ENCODE assay signal across 1 cellular context in genomic region chr6:21987501-21987957, GRCh38.
TF ChIP-seq lines count a peak whose summit lies in the region.

No MANE protein-coding gene starts in this region.

TF ChIP-seq in K562, 482 proteins besides CTCF, POLR2A, EP300 and RAD21 (continued from another document and continues in another):
- TF ChIP-seq, protein P1, sequence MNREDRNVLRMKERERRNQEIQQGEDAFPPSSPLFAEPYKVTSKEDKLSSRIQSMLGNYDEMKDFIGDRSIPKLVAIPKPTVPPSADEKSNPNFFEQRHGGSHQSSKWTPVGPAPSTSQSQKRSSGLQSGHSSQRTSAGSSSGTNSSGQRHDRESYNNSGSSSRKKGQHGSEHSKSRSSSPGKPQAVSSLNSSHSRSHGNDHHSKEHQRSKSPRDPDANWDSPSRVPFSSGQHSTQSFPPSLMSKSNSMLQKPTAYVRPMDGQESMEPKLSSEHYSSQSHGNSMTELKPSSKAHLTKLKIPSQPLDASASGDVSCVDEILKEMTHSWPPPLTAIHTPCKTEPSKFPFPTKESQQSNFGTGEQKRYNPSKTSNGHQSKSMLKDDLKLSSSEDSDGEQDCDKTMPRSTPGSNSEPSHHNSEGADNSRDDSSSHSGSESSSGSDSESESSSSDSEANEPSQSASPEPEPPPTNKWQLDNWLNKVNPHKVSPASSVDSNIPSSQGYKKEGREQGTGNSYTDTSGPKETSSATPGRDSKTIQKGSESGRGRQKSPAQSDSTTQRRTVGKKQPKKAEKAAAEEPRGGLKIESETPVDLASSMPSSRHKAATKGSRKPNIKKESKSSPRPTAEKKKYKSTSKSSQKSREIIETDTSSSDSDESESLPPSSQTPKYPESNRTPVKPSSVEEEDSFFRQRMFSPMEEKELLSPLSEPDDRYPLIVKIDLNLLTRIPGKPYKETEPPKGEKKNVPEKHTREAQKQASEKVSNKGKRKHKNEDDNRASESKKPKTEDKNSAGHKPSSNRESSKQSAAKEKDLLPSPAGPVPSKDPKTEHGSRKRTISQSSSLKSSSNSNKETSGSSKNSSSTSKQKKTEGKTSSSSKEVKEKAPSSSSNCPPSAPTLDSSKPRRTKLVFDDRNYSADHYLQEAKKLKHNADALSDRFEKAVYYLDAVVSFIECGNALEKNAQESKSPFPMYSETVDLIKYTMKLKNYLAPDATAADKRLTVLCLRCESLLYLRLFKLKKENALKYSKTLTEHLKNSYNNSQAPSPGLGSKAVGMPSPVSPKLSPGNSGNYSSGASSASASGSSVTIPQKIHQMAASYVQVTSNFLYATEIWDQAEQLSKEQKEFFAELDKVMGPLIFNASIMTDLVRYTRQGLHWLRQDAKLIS (CRISPR knock-in tag; IDR thresholded peaks at IDR 0.05) = no peak
- TF ChIP-seq ARID2 (IDR thresholded peaks at IDR 0.05) (no peak), PCBP2 (IDR thresholded peaks at IDR 0.05; ENCODE audit: low read depth, low read length, poor library complexity, severe bottlenecking) (no peak), ZNF239 (CRISPR knock-in tag; IDR thresholded peaks at IDR 0.05) (no peak), TCF7L2 (IDR thresholded peaks at IDR 0.05; ENCODE audit: low read depth, low read length) (no peak), GATA2 (CRISPR knock-in tag; IDR thresholded peaks at IDR 0.05) (no peak), CAMTA2 (CRISPR knock-in tag; conservative IDR thresholded peaks at IDR 0.05) (no peak), CREB3L1 (IDR thresholded peaks at IDR 0.05; ENCODE audit: borderline replicate concordance, low read depth) (no peak), CHD2 (IDR thresholded peaks at IDR 0.05; ENCODE audit: low read depth, low read length) (no peak), TRIM24 (IDR thresholded peaks at IDR 0.05) (peak in 1 of 2 experiments; percentile 46; a peak in 2 of 4 replicates), CLOCK (CRISPR knock-in tag; IDR thresholded peaks at IDR 0.05; ENCODE audit: borderline replicate concordance) (no peak), SMARCB1 (IDR thresholded peaks at IDR 0.05; ENCODE audit: insufficient read length, low read depth) (no peak), TOE1 (IDR thresholded peaks at IDR 0.05; ENCODE audit: borderline replicate concordance) (peak; percentile 96), TOE1 (CRISPR knock-in tag; IDR thresholded peaks at IDR 0.05; ENCODE audit: borderline replicate concordance, low read depth) (no peak), FOXA1 (IDR thresholded peaks at IDR 0.05; ENCODE audit: borderline replicate concordance) (no peak), ETV6 (IDR thresholded peaks at IDR 0.05; ENCODE audit: borderline replicate concordance in 1 of 2, low read depth in 2 of 2, low read length in 1 of 2) (no peak), ETV6 (CRISPR knock-in tag; IDR thresholded peaks at IDR 0.05; ENCODE audit: borderline replicate concordance) (no peak), SMARCE1 (IDR thresholded peaks at IDR 0.05) (peak; percentile 45; the same call in 1 of the 2 replicates), CTBP1 (IDR thresholded peaks at IDR 0.05; ENCODE audit: borderline replicate concordance) (no peak), ETV1 (tag; conservative IDR thresholded peaks at IDR 0.05; ENCODE audit: low read depth) (peak; percentile 97), ILK (tag; IDR thresholded peaks at IDR 0.05; ENCODE audit: borderline replicate concordance, low read depth) (no peak), SMARCA5 (IDR thresholded peaks at IDR 0.05) (no peak), ETS2 (tag; IDR thresholded peaks at IDR 0.05; ENCODE audit: borderline replicate concordance, poor library complexity, severe bottlenecking) (no peak), KLF10 (CRISPR knock-in tag; IDR thresholded peaks at IDR 0.05) (no peak), RBM34 (IDR thresholded peaks at IDR 0.05; ENCODE audit: borderline replicate concordance, insufficient read depth, low read length) (no peak), ZNF778 (CRISPR knock-in tag; IDR thresholded peaks at IDR 0.05) (no peak), XRCC5 (IDR thresholded peaks at IDR 0.05; ENCODE audit: low read depth, low read length) (no peak), KAT7 (CRISPR knock-in tag; IDR thresholded peaks at IDR 0.05; ENCODE audit: borderline replicate concordance) (no peak), NCOA2 (IDR thresholded peaks at IDR 0.05; ENCODE audit: partially characterized antibody in 2 of 2) (no peak), TEAD4 (IDR thresholded peaks at IDR 0.05; ENCODE audit: low read length) (peak; percentile 34; the same call in 1 of the 2 replicates), TEAD4 (CRISPR knock-in tag; IDR thresholded peaks at IDR 0.05; ENCODE audit: borderline replicate concordance) (no peak), ESRRB (CRISPR knock-in tag; IDR thresholded peaks at IDR 0.05; ENCODE audit: borderline replicate concordance) (no peak), PHF21A (IDR thresholded peaks at IDR 0.05; ENCODE audit: borderline replicate concordance, low read depth) (no peak), NFXL1 (CRISPR knock-in tag; IDR thresholded peaks at IDR 0.05) (no peak), TEAD2 (tag; IDR thresholded peaks at IDR 0.05) (no peak), E2F1 (CRISPR knock-in tag; IDR thresholded peaks at IDR 0.05) (no peak), TCFL5 (CRISPR knock-in tag; conservative IDR thresholded peaks at IDR 0.05) (no peak), EGR1 (conservative IDR thresholded peaks at IDR 0.05) (peak; percentile 17; the same call in 1 of the 2 replicates), ZNF354B (CRISPR knock-in tag; IDR thresholded peaks at IDR 0.05) (no peak), ZNF134 (CRISPR knock-in tag; conservative IDR thresholded peaks at IDR 0.05) (no peak), ZBTB11 (CRISPR knock-in tag; IDR thresholded peaks at IDR 0.05) (no peak), ZNF780A (CRISPR knock-in tag; IDR thresholded peaks at IDR 0.05) (no peak)
- TF ChIP-seq, protein P2, sequence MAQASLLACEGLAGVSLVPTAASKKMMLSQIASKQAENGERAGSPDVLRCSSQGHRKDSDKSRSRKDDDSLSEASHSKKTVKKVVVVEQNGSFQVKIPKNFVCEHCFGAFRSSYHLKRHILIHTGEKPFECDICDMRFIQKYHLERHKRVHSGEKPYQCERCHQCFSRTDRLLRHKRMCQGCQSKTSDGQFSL (CRISPR knock-in tag; IDR thresholded peaks at IDR 0.05) = no peak
- TF ChIP-seq, protein P2 (tag; IDR thresholded peaks at IDR 0.05) = no peak
- TF ChIP-seq, protein P3, sequence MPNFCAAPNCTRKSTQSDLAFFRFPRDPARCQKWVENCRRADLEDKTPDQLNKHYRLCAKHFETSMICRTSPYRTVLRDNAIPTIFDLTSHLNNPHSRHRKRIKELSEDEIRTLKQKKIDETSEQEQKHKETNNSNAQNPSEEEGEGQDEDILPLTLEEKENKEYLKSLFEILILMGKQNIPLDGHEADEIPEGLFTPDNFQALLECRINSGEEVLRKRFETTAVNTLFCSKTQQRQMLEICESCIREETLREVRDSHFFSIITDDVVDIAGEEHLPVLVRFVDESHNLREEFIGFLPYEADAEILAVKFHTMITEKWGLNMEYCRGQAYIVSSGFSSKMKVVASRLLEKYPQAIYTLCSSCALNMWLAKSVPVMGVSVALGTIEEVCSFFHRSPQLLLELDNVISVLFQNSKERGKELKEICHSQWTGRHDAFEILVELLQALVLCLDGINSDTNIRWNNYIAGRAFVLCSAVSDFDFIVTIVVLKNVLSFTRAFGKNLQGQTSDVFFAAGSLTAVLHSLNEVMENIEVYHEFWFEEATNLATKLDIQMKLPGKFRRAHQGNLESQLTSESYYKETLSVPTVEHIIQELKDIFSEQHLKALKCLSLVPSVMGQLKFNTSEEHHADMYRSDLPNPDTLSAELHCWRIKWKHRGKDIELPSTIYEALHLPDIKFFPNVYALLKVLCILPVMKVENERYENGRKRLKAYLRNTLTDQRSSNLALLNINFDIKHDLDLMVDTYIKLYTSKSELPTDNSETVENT (CRISPR knock-in tag; IDR thresholded peaks at IDR 0.05) = no peak
- TF ChIP-seq, protein P4, sequence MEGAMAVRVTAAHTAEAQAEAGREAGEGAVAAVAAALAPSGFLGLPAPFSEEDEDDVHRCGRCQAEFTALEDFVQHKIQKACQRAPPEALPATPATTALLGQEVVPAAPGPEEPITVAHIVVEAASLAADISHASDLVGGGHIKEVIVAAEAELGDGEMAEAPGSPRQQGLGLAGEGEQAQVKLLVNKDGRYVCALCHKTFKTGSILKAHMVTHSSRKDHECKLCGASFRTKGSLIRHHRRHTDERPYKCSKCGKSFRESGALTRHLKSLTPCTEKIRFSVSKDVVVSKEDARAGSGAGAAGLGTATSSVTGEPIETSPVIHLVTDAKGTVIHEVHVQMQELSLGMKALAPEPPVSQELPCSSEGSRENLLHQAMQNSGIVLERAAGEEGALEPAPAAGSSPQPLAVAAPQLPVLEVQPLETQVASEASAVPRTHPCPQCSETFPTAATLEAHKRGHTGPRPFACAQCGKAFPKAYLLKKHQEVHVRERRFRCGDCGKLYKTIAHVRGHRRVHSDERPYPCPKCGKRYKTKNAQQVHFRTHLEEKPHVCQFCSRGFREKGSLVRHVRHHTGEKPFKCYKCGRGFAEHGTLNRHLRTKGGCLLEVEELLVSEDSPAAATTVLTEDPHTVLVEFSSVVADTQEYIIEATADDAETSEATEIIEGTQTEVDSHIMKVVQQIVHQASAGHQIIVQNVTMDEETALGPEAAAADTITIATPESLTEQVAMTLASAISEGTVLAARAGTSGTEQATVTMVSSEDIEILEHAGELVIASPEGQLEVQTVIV (CRISPR knock-in tag; IDR thresholded peaks at IDR 0.05; ENCODE audit: borderline replicate concordance) = no peak
- TF ChIP-seq, protein P5, sequence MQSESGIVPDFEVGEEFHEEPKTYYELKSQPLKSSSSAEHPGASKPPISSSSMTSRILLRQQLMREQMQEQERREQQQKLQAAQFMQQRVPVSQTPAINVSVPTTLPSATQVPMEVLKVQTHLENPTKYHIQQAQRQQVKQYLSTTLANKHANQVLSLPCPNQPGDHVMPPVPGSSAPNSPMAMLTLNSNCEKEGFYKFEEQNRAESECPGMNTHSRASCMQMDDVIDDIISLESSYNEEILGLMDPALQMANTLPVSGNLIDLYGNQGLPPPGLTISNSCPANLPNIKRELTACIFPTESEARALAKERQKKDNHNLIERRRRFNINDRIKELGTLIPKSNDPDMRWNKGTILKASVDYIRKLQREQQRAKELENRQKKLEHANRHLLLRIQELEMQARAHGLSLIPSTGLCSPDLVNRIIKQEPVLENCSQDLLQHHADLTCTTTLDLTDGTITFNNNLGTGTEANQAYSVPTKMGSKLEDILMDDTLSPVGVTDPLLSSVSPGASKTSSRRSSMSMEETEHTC (IDR thresholded peaks at IDR 0.05) = no peak; the same call in 1 of the 2 replicates
